In the genomic region with DNA sequence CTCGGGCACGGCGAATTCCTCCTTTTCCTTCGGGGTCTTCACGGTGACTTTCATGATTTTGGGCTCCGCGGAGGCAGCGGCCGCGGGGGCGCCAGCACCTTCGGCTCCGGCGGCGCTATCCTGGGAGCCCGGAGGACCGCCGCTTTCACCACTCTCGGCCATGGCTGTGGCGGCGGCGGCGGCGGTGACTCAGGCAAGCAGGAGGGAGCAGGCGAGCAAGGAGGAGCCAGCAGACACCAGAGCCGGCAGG, we compare ENCODE assay signal across 8 cellular contexts. TPM values are rescaled to one million over a fixed set of nuclear protein-coding genes. Genes with fewer than 3 reads are reported as not detected.
DNase-seq lines count a peak whose midpoint lies in the region; TF ChIP-seq lines count a peak whose summit lies in the region.

No MANE protein-coding gene starts in this region.

- peak overlapping the region; percentile 100 for H3K27ac ChIP-seq in left ventricle myocardium inferior (replicated peaks)

- H3K9me3 Mint-ChIP-seq in activated naive CD4-positive, alpha-beta T cell treated with anti-CD3 and anti-CD28 coated beads for 36 hours, result no peaks in the 10 kb centered on the region

- in situ Hi-C loops in HAP-1 (cut with MboI; ENCODE audit: low sequenced_read_pairs), result no loop called here

- peak overlapping the region; percentile 89 for H3K4me3 Mint-ChIP-seq in activated naive CD4-positive, alpha-beta T cell treated with anti-CD3 and anti-CD28 coated beads for 36 hours

- H3K27me3 Mint-ChIP-seq in activated naive CD4-positive, alpha-beta T cell treated with anti-CD3 and anti-CD28 coated beads for 36 hours (ENCODE audit: low read depth), result no peaks in the 10 kb centered on the region

- no peak for TF ChIP-seq CTCF in left ventricle myocardium inferior (IDR thresholded peaks at IDR 0.05; ENCODE audit: borderline replicate concordance)

- peaks cover 19% of the 10 kb centered on the region for H3K36me3 Mint-ChIP-seq in activated naive CD4-positive, alpha-beta T cell treated with anti-CD3 and anti-CD28 coated beads for 36 hours (ENCODE audit: low read depth)

- DNase-seq in DMS53 (lab: John Stamatoyannopoulos, UW), result peak; percentile 88
- DNase-seq in DMS53 treated with DMSO at 0.1 percent for 48 hours (lab: John Stamatoyannopoulos, UW; ENCODE audit: unreplicated experiment), result no peak
- no peak for DNase-seq in HAP-1 (ENCODE audit: low spot score in 2 of 2)
- peak; percentile 81 for DNase-seq in M059J (ENCODE audit: low read depth)
- DNase-seq in activated naive CD4-positive, alpha-beta T cell treated with anti-CD3 and anti-CD28 coated beads for 36 hours, result no peak
- DNase-seq in left ventricle myocardium inferior, result no peak
- DNase-seq in NCI-H82 treated with DMSO at 0.1 percent for 48 hours (lab: John Stamatoyannopoulos, UW; ENCODE audit: unreplicated experiment), result no peak

- no peaks in the 10 kb centered on the region for H3K27me3 ChIP-seq in HAP-1 (ENCODE audit: low read depth)
- H3K27me3 ChIP-seq in left ventricle myocardium inferior (ENCODE audit: low read depth), result no peaks in the 10 kb centered on the region
- H3K27me3 ChIP-seq in skeletal muscle satellite cell (ENCODE audit: control insufficient read depth, insufficient read depth, low read length), result no peaks in the 10 kb centered on the region

- CTCF ChIA-PET in activated naive CD4-positive, alpha-beta T cell treated with anti-CD3 and anti-CD28 coated beads for 36 hours (lab: Charles Lee), result interaction anchor here (0.6 to 1.6 kb wide), 2 partner anchors 58 to 77 kb away, joined by 3 to 6 read pairs; no protein-coding TSS in a partner anchor

- H3K4me1 Mint-ChIP-seq in activated naive CD4-positive, alpha-beta T cell treated with anti-CD3 and anti-CD28 coated beads for 36 hours (ENCODE audit: low read depth), result peaks cover 40% of the 10 kb centered on the region

- H3K9ac ChIP-seq in skeletal muscle satellite cell (ENCODE audit: low read depth, low read length), result peak overlapping the region; percentile 98

- H3K9me3 ChIP-seq in HAP-1, result no peaks in the 10 kb centered on the region
- no peaks in the 10 kb centered on the region for H3K9me3 ChIP-seq in left ventricle myocardium inferior (replicated peaks)
- no peaks in the 10 kb centered on the region for H3K9me3 ChIP-seq in skeletal muscle satellite cell (replicated peaks; ENCODE audit: low read length)

- peak overlapping the region; percentile 94 for H3K4me3 ChIP-seq in HAP-1
- H3K4me3 ChIP-seq in left ventricle myocardium inferior, result peak overlapping the region; percentile 97
- H3K4me3 ChIP-seq in skeletal muscle satellite cell (ENCODE audit: low read length), result peak overlapping the region; percentile 93

- H3K4me1 ChIP-seq in HAP-1 (peaks cover 21% of the 10 kb centered on the region), left ventricle myocardium inferior (peaks cover 62% of the 10 kb centered on the region), skeletal muscle satellite cell (ENCODE audit: control insufficient read depth, insufficient read depth, low read length) (peaks cover 13% of the 10 kb centered on the region)

- H3K4me2 ChIP-seq in skeletal muscle satellite cell (ENCODE audit: low read length), result peak overlapping the region; percentile 96

- H3K36me3 ChIP-seq in HAP-1 (replicated peaks), result peaks cover 8% of the 10 kb centered on the region; the same call in 1 of the 2 replicates
- H3K36me3 ChIP-seq in left ventricle myocardium inferior, result no peaks in the 10 kb centered on the region
- peaks cover 3% of the 10 kb centered on the region for H3K36me3 ChIP-seq in skeletal muscle satellite cell (ENCODE audit: insufficient read depth, low read length)

- intact Hi-C loops in activated naive CD4-positive, alpha-beta T cell treated with anti-CD3 and anti-CD28 coated beads for 36 hours (cut with micrococcal nuclease), result loop anchor here (10.0 kb wide), 1 partner anchor 233 kb away; no protein-coding TSS in a partner anchor
- intact Hi-C loops in left ventricle myocardium inferior (cut with micrococcal nuclease), result no loop called here

- peak overlapping the region; percentile 98 for H3K27ac Mint-ChIP-seq in activated naive CD4-positive, alpha-beta T cell treated with anti-CD3 and anti-CD28 coated beads for 36 hours

RNA-seq across cellular contexts. Expression of gene UBQLN1, which starts 0.3 kb away (rescaled TPM):
- 115 and 165 TPM in 2 replicates for total RNA-seq in M059J (2014; rRNA removed; shearing (Covaris generic))
- 10 to 100 TPM; 84.8 to 87.1 TPM for total RNA-seq in activated naive CD4-positive, alpha-beta T cell treated with anti-CD3 and anti-CD28 coated beads for 36 hours
- 92.8 TPM for total RNA-seq in left ventricle myocardium inferior
- 93.3 and 96.3 TPM in 2 replicates for total RNA-seq in skeletal muscle satellite cell (2012; rRNA removed)

Comparison
In these comparisons a context has a peak if more than half of its experiments do, and no peak if none do; other contexts are left out.
1. DNase-seq: peak in DMS53 (single experiment) and M059J (single experiment); none in DMS53 treated with DMSO at 0.1 percent for 48 hours (single experiment), HAP-1 (0 of 2), activated naive CD4-positive, alpha-beta T cell treated with anti-CD3 and anti-CD28 coated beads for 36 hours (single experiment), left ventricle myocardium inferior (single experiment) and NCI-H82 treated with DMSO at 0.1 percent for 48 hours (single experiment).
2. Peak in every context shown above with its lines, with median percentiles within 50 percentile points of each other: H3K4me3 ChIP-seq.